Comparison of ENCODE assay signal across 24 cellular contexts in the genomic region with DNA sequence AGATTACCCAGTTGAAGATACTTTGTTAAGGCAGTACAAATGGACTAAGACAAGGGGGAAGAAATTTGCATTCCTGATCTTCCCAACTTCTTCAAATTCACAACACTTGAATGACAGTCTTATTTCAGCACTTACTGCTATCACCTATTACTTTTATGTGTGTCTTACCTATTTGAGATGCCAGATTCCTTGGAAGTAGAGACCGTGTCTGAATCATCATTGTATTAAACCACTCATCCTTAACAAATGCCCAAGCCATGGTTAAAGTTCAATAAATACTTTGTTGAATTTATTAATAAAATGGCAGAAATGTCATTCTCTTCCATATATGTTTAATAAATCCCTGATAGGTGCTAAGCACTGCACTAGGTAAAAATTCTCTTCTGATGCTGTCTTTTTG.
"Had no signal": no experiment of that assay in that cellular context is flagged by ENCODE, and none has a peak within 500 bp of the region (broad histone marks: within the 10 kb centered on the region; RNA-seq: fewer than 3 reads in every experiment).

No MANE protein-coding gene starts in this region.

- H3K9me3 ChIP-seq: esophagus squamous epithelium, gastrocnemius medialis, neutrophil, ovary, prostate gland, right atrium auricular region, tibial nerve had no signal

- H3K4me1 Mint-ChIP-seq: brain, nephron had no signal

- DNase-seq: activated CD4-positive, alpha-beta T cell treated with anti-CD3 and anti-CD28 coated beads for 1 hour; activated CD4-positive, alpha-beta T cell treated with anti-CD3 and anti-CD28 coated beads, Interleukin-2, amount 50 U/mL, for 1 hour; activated CD8-positive, alpha-beta T cell treated with anti-CD3 and anti-CD28 coated beads, Interleukin-2, amount 10 ng/mL, durations not matched to agents 7 days and 5 days; activated naive CD4-positive, alpha-beta T cell treated with anti-CD3 and anti-CD28 coated beads for 36 hours; aorta; caudate nucleus; dorsolateral prefrontal cortex; effector memory CD8-positive, alpha-beta T cell; esophagus squamous epithelium; gastrocnemius medialis; hypothalamus; left cardiac atrium; ovary; stimulated activated CD4-positive, alpha-beta T cell treated with anti-CD3 and anti-CD28 coated beads, Interleukin-4, amount 100 ng/mL, for 24 hours; stimulated activated naive CD4-positive, alpha-beta T cell treated with Interleukin-2 at 50 U/mL for 16 hours; T-cell had no signal

- H3K27ac Mint-ChIP-seq: activated CD8-positive, alpha-beta T cell treated with anti-CD3 and anti-CD28 coated beads, Interleukin-2, amount 10 ng/mL, durations not matched to agents 7 days and 5 days; activated naive CD4-positive, alpha-beta T cell treated with anti-CD3 and anti-CD28 coated beads for 36 hours; activated T-helper 17 cell treated with anti-CD3 and anti-CD28 coated beads, Interleukin-2, amount 50 U/mL, for 72 hours; brain; nephron had no signal

- H3K4me1 ChIP-seq: esophagus squamous epithelium, gastrocnemius medialis, prostate gland, right atrium auricular region, tibial nerve had no signal

- H3K4me3 Mint-ChIP-seq: activated CD8-positive, alpha-beta T cell treated with anti-CD3 and anti-CD28 coated beads, Interleukin-2, amount 10 ng/mL, durations not matched to agents 7 days and 5 days; activated naive CD4-positive, alpha-beta T cell treated with anti-CD3 and anti-CD28 coated beads for 36 hours; activated T-helper 17 cell treated with anti-CD3 and anti-CD28 coated beads, Interleukin-2, amount 50 U/mL, for 72 hours; brain; effector memory CD8-positive, alpha-beta T cell; memory B cell; nephron; T-cell had no signal

- H3K27ac ChIP-seq: dorsolateral prefrontal cortex, esophagus squamous epithelium, gastrocnemius medialis, neutrophil, ovary, prostate gland, right atrium auricular region, tibial nerve had no signal

- H3K27me3 Mint-ChIP-seq: activated T-helper 17 cell treated with anti-CD3 and anti-CD28 coated beads, Interleukin-2, amount 50 U/mL, for 72 hours; brain; effector memory CD8-positive, alpha-beta T cell; memory B cell; T-cell had no signal

- H3K27me3 ChIP-seq: dorsolateral prefrontal cortex, esophagus squamous epithelium, gastrocnemius medialis, neutrophil, ovary, right atrium auricular region, tibial nerve had no signal

- ATAC-seq: activated CD8-positive, alpha-beta T cell treated with anti-CD3 and anti-CD28 coated beads, Interleukin-2, amount 10 ng/mL, durations not matched to agents 7 days and 5 days; effector memory CD8-positive, alpha-beta T cell; gastrocnemius medialis; left cardiac atrium had no signal

- H3K9me3 Mint-ChIP-seq: activated naive CD4-positive, alpha-beta T cell treated with anti-CD3 and anti-CD28 coated beads for 36 hours; activated T-helper 17 cell treated with anti-CD3 and anti-CD28 coated beads, Interleukin-2, amount 50 U/mL, for 72 hours; brain; effector memory CD8-positive, alpha-beta T cell; memory B cell; nephron; T-cell had no signal

- H3K4me3 ChIP-seq: dorsolateral prefrontal cortex, esophagus squamous epithelium, gastrocnemius medialis, ovary, prostate gland, right atrium auricular region, tibial nerve had no signal

- H3K36me3 ChIP-seq: ovary, prostate gland had no signal
